Comparison of ENCODE assay signal across 7 cellular contexts in genomic region chr1:200415693-200416593, GRCh38. TPM values are rescaled to one million over a fixed set of nuclear protein-coding genes. Genes with fewer than 3 reads are reported as not detected.
DNase-seq lines count a peak whose midpoint lies in the region; ATAC-seq and TF ChIP-seq lines count a peak whose summit lies in the region.

No MANE protein-coding gene starts in this region.

- peaks cover 11 to 14% of the 10 kb centered on the region in 2 donors for H3K4me1 ChIP-seq in adrenal gland (replicated peaks in 1 of 2)
- H3K4me1 ChIP-seq in right lobe of liver, result peaks cover 0 to 26% (median 7%) of the 10 kb centered on the region in 4 donors

- H3K27ac ChIP-seq in adrenal gland (peak overlapping the region in 4 of 5 donors; percentile 46 to 87 (median 75)), right lobe of liver (peak overlapping the region; percentile 49 to 66 (median 59))

- TF ChIP-seq POLR2A in adrenal gland (IDR thresholded peaks at IDR 0.05) (no peak), right lobe of liver (IDR thresholded peaks at IDR 0.05) (no peak)

- 17 to 21% (median 18%) methylated on average over 2 of the region's 2 CpGs for WGBS in adrenal gland, 4 donors
- WGBS in right lobe of liver (ENCODE audit: insufficient coverage, low coverage, low lambda C conversion rate, missing lambda C conversion rate), result 15% methylated on average over 2 of the region's 2 CpGs

- ATAC-seq in GM19328 (IDR thresholded peaks at IDR 0.05; ENCODE audit: unreplicated experiment) (peak; percentile 70), HG03103 (IDR thresholded peaks at IDR 0.05; ENCODE audit: low read depth, unreplicated experiment) (peak; percentile 72), right lobe of liver (peak; percentile 59 to 75 (median 74))

- intact Hi-C loops in adrenal gland (cut with DNase I), result no loop called here
- intact Hi-C loops in right lobe of liver (cut with DNase I), result loop anchor here in 1 of 2 donors (10.0 kb wide), 1 partner anchor 51 kb away; no protein-coding TSS in a partner anchor

- DNase-seq in adrenal gland (peak; percentile 58 to 94 (median 87)), right lobe of liver (peak in 2 of 3 donors; percentile 52 to 65), NOMO-1 treated with dmso at 0.1 percent for 144 hours (lab: John Stamatoyannopoulos, UW; ENCODE audit: unreplicated experiment) (no peak), NCI-H187 (lab: John Stamatoyannopoulos, UW) (no peak)
- no peak for DNase-seq in activated naive CD4-positive, alpha-beta T cell (lab: John Stamatoyannopoulos, UW)

- H3K36me3 ChIP-seq in adrenal gland (replicated peaks in 1 of 2) (no peaks in the 10 kb centered on the region), right lobe of liver (no peaks in the 10 kb centered on the region)

- H3K4me3 ChIP-seq in adrenal gland, result peak overlapping the region in 1 of 4 donors; percentile 27
- no peak overlapping the region for H3K4me3 ChIP-seq in right lobe of liver

- H3K9me3 ChIP-seq in adrenal gland (replicated peaks in 1 of 3) (no peaks in the 10 kb centered on the region), right lobe of liver (no peaks in the 10 kb centered on the region)

- TF ChIP-seq CTCF in adrenal gland (IDR thresholded peaks at IDR 0.05), result no peak
- no peak for TF ChIP-seq CTCF in right lobe of liver (IDR thresholded peaks at IDR 0.05)

- H3K27me3 ChIP-seq in adrenal gland, result no peaks in the 10 kb centered on the region
- H3K27me3 ChIP-seq in right lobe of liver, result no peaks in the 10 kb centered on the region

RNA-seq across cellular contexts. Expression of gene ZNF281, which starts 6.1 kb away (rescaled TPM):
- total RNA-seq in adrenal gland (1 to 10 TPM; 5.4 to 9.7 (median 8.7) TPM), right lobe of liver (10 to 100 TPM; 12.6 to 15.2 (median 13.8) TPM)
- 1 to 10 TPM; 2.2 to 7.7 (median 3.5) TPM for polyA plus RNA-seq in adrenal gland

Comparison
In these comparisons a context has a peak if more than half of its experiments do, and no peak if none do; other contexts are left out.
1. DNase-seq: peak in adrenal gland (7 of 7) and right lobe of liver (2 of 3); none in NOMO-1 treated with dmso at 0.1 percent for 144 hours (single experiment), activated naive CD4-positive, alpha-beta T cell (0 of 4) and NCI-H187 (0 of 2).
2. Peak in every context shown above with its lines, with median percentiles within 50 percentile points of each other: ATAC-seq.